Comparison of ENCODE assay signal across 9 cellular contexts in genomic region chr5:66769839-66770617, GRCh38.
DNase-seq lines count a peak whose midpoint lies in the region; ATAC-seq and TF ChIP-seq lines count a peak whose summit lies in the region.
"Had no signal": no experiment of that assay in that cellular context is flagged by ENCODE, and none has a peak within 500 bp of the region (broad histone marks: within the 10 kb centered on the region; RNA-seq: fewer than 3 reads in every experiment).

No MANE protein-coding gene starts in this region.

- intact Hi-C loops in A673 (cut with micrococcal nuclease; ENCODE audit: unreplicated experiment) (loop anchor here (5.0 to 10.0 kb wide), 2 partner anchors 175 to 463 kb away; partner anchors contain the start of gene MAST4), left ventricle myocardium superior (cut with micrococcal nuclease) (loop anchor here (5.0 kb wide), 1 partner anchor 463 kb away; no protein-coding TSS in a partner anchor)

- POLR2A ChIA-PET in A673 (lab: Charles Lee; ENCODE audit: low non-redundant PET) = no interaction called here

- H3K27me3 ChIP-seq in A673 (replicated peaks; ENCODE audit: insufficient read depth, low read depth, low read length, poor library complexity) = no peaks in the 10 kb centered on the region

- TF ChIP-seq CTCF in A673 (conservative IDR thresholded peaks at IDR 0.05; ENCODE audit: low read depth, low read length) (peak; percentile 57), GM13977 (IDR thresholded peaks at IDR 0.05; ENCODE audit: extremely low read depth, insufficient read depth, missing control alignments) (peak; percentile 35)

- H3K4me3 ChIP-seq in A673 (ENCODE audit: low read depth, low read length, poor library complexity, severe bottlenecking) = no peak overlapping the region

- BruUV-seq in A673 (replicated peaks; lab: Mats Ljungman, UMichigan) = no TSS peak

- no peaks in the 10 kb centered on the region for H3K36me3 ChIP-seq in A673 (ENCODE audit: insufficient read depth, low read length, poor library complexity, severe bottlenecking)

- DNase-seq in A673 (ENCODE audit: low spot score) (peak; percentile 48), GM13977 (ENCODE audit: low spot score) (no peak), RPMI7951 (ENCODE audit: low read depth) (peak; percentile 4), left ventricle myocardium superior (peak; percentile 43), DMS79 (lab: John Stamatoyannopoulos, UW) (no peak), mesenteric fat pad (ENCODE audit: low spot score) (no peak)
- DNase-seq: stimulated activated CD4-positive, alpha-beta T cell treated with anti-CD3 and anti-CD28 coated beads, Interleukin-1b, Interleukin-23, amount 100 ng/mL, for 48 hours had no signal

- H3K4me1 ChIP-seq in A673 (ENCODE audit: insufficient read depth, low read length, poor library complexity, severe bottlenecking) = no peaks in the 10 kb centered on the region

- no peak overlapping the region for H3K27ac ChIP-seq in A673 (ENCODE audit: low read depth, low read length, poor library complexity, severe bottlenecking)

- in situ Hi-C loops in GM13977 (cut with MboI; ENCODE audit: low pct_unique_long_range_greater_than_20kb, low sequenced_read_pairs, unreplicated experiment) = loop anchor here (10.0 kb wide), 1 partner anchor 465 kb away; no protein-coding TSS in a partner anchor

- ATAC-seq in left ventricle myocardium superior (peak; percentile 83), HG03045 (IDR thresholded peaks at IDR 0.05; ENCODE audit: unreplicated experiment) (no peak)
- ATAC-seq in activated CD4-positive, CD25-positive, alpha-beta regulatory T cell treated with anti-CD3 and anti-CD28 coated beads, Interleukin-2, amount 50 U/mL, for 24 hours = no peak

- CTCF ChIA-PET in A673 (lab: Charles Lee) = interaction anchor here (0.6 to 1.7 kb wide), 2 partner anchors 464 to 885 kb away, joined by 8 to 12 read pairs; no protein-coding TSS in a partner anchor

- H3K9me3 ChIP-seq in A673 (ENCODE audit: low read depth, low read length, poor library complexity, severe bottlenecking) = no peaks in the 10 kb centered on the region

Comparison
In these comparisons a context has a peak if more than half of its experiments do, and no peak if none do; other contexts are left out.
1. DNase-seq: peak in A673 (single experiment), RPMI7951 (single experiment) and left ventricle myocardium superior (single experiment); none in GM13977 (single experiment), DMS79 (single experiment) and mesenteric fat pad (single experiment).